24 cellular contexts compared by ENCODE assay signal in the genomic region with DNA sequence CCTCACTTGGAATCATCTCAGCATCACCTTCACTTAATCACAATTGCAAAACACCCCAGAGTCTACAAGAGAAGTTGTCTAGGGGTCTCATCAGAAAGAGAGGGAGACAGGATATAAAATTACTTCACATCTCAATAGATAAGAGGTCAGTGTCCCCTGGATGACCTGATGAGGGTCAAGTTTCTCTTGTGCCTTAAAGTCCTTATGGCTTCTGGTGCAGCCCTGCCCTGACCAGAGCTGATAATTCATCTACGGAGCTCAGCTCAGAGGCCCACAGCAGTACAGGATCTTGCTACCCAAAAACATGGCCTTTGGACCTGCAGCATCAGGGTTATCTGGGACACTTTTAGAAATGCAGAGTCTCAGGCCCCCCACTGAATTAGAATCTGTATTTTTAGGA.
A peak's percentile ranks its signal among the peaks of the same experiment; 100 is the strongest.
DNase-seq lines count a peak whose midpoint lies in the region; ATAC-seq and TF ChIP-seq lines count a peak whose summit lies in the region.
"Had no signal": no experiment of that assay in that cellular context is flagged by ENCODE, and none has a peak within 500 bp of the region (broad histone marks: within the 10 kb centered on the region; RNA-seq: fewer than 3 reads in every experiment).

No MANE protein-coding gene starts in this region.

- intact Hi-C loops in stomach (cut with DNase I; ENCODE audit: low total_unique reads): no loop called here
- intact Hi-C loops in CD4-positive, alpha-beta T cell (cut with DNase I, micrococcal nuclease): no loop called here

- no peak overlapping the region for H3K27ac ChIP-seq in GM23338 (ENCODE audit: low read depth)
- H3K27ac ChIP-seq in rectal smooth muscle tissue (ENCODE audit: low read depth, low read length): peak overlapping the region; percentile 22
- H3K27ac ChIP-seq in stomach: no peak overlapping the region
- H3K27ac ChIP-seq in CD4-positive, alpha-beta T cell (ENCODE audit: low read depth, low read length): no peak overlapping the region
- no peak overlapping the region for H3K27ac ChIP-seq in caudate nucleus (ENCODE audit: low read depth, low read length)
- H3K27ac ChIP-seq: A549; BLaER1 treated with 17β-estradiol and CSF1 and Interleukin-3, amounts not matched to agents 10 nM and 100 nM; GM23248 had no signal

- no peaks in the 10 kb centered on the region for H3K9me3 ChIP-seq in stomach
- H3K9me3 ChIP-seq in CD4-positive, alpha-beta T cell (ENCODE audit: control insufficient read depth, low read length): no peaks in the 10 kb centered on the region
- H3K9me3 ChIP-seq: A549; BE2C; BLaER1 treated with 17β-estradiol and CSF1 and Interleukin-3, amounts not matched to agents 10 nM and 100 nM; HAP-1 had no signal

- DNase-seq in GM23338 (ENCODE audit: low spot score): no peak
- peak; percentile 91 for DNase-seq in SK-N-DZ (ENCODE audit: low spot score)
- no peak for DNase-seq in stomach
- no peak for DNase-seq in CD4-positive, alpha-beta T cell
- DNase-seq in caudate nucleus (lab: John Stamatoyannopoulos, UW): no peak
- DNase-seq: 8988T; ACHN; AML-193; BE2C; Calu3; CD4-positive, alpha-beta memory T cell; COR-L47; DMS53; DMS79 treated with DMSO at 0.1 percent for 48 hours; GF-D8; GM23248; HFFc6 had no signal

- no peak for TF ChIP-seq POLR2A in stomach (IDR thresholded peaks at IDR 0.05)

- POLR2A ChIA-PET in CD4-positive, alpha-beta T cell (lab: Charles Lee): no interaction called here

- H3K4me1 Mint-ChIP-seq in GM23338 (peaks cover 24% of the 10 kb centered on the region), nephron (peaks cover 56% of the 10 kb centered on the region)
- H3K4me1 Mint-ChIP-seq in CD4-positive, alpha-beta T cell (ENCODE audit: low read depth): no peaks in the 10 kb centered on the region
- H3K4me1 Mint-ChIP-seq: CD14-positive monocyte; CD4-positive, alpha-beta memory T cell had no signal

- TF ChIP-seq EP300 in stomach (IDR thresholded peaks at IDR 0.05): no peak

- no peak for TF ChIP-seq CTCF in GM23338 (conservative IDR thresholded peaks at IDR 0.05; ENCODE audit: low read depth in 2 of 2)
- no peak for TF ChIP-seq CTCF in nephron (IDR thresholded peaks at IDR 0.05; ENCODE audit: unreplicated experiment in 3 of 3)
- TF ChIP-seq CTCF in stomach (IDR thresholded peaks at IDR 0.05): no peak
- no peak for TF ChIP-seq CTCF in CD4-positive, alpha-beta T cell (IDR thresholded peaks at IDR 0.05)

- no peaks in the 10 kb centered on the region for H3K79me2 ChIP-seq in GM23338 (replicated peaks; ENCODE audit: insufficient read depth)

- H3K9me2 ChIP-seq in GM23338 (ENCODE audit: insufficient read depth): no peaks in the 10 kb centered on the region

- no peaks in the 10 kb centered on the region for H3K36me3 Mint-ChIP-seq in GM23338 (ENCODE audit: low read depth)
- H3K36me3 Mint-ChIP-seq in nephron (ENCODE audit: low read depth): no peaks in the 10 kb centered on the region
- H3K36me3 Mint-ChIP-seq in CD4-positive, alpha-beta T cell (ENCODE audit: low read depth): no peaks in the 10 kb centered on the region
- H3K36me3 Mint-ChIP-seq: CD14-positive monocyte; CD4-positive, alpha-beta memory T cell had no signal

- H3K9ac ChIP-seq in rectal smooth muscle tissue (ENCODE audit: low read length): no peak overlapping the region
- H3K9ac ChIP-seq: BLaER1 treated with 17β-estradiol and CSF1 and Interleukin-3, amounts not matched to agents 10 nM and 100 nM; GM23248 had no signal

- WGBS in stomach, 5 donors: 81 to 100% (median 85%) methylated on average over 1 of the region's 1 CpG

- ATAC-seq in GM23338 (no peak), HG03520 (IDR thresholded peaks at IDR 0.05; ENCODE audit: unreplicated experiment) (no peak)
- no peak for ATAC-seq in CD4-positive, alpha-beta T cell (ENCODE audit: poor library complexity)
- ATAC-seq: A549 had no signal

- H2AFZ ChIP-seq in GM23338: peak overlapping the region; percentile 80; the same call in 1 of the 2 replicates
- H2AFZ ChIP-seq: GM23248 had no signal

- no peak overlapping the region for H3K4me3 Mint-ChIP-seq in GM23338
- H3K4me3 Mint-ChIP-seq in nephron: no peak overlapping the region
- H3K4me3 Mint-ChIP-seq in CD4-positive, alpha-beta T cell: no peak overlapping the region
- H3K4me3 Mint-ChIP-seq: CD14-positive monocyte; CD4-positive, alpha-beta memory T cell; HFFc6 had no signal

- H3F3A ChIP-seq in GM23338 (replicated peaks; ENCODE audit: low read depth): no peaks in the 10 kb centered on the region

- no peaks in the 10 kb centered on the region for H4K20me1 ChIP-seq in GM23338 (replicated peaks; ENCODE audit: insufficient read depth)
- H4K20me1 ChIP-seq: BLaER1 treated with 17β-estradiol and CSF1 and Interleukin-3, amounts not matched to agents 10 nM and 100 nM had no signal

- H3K36me3 ChIP-seq in GM23338 (ENCODE audit: insufficient read depth) (no peaks in the 10 kb centered on the region), rectal smooth muscle tissue (ENCODE audit: control insufficient read depth, insufficient read depth, low read length) (no peaks in the 10 kb centered on the region), stomach (no peaks in the 10 kb centered on the region)
- H3K36me3 ChIP-seq: BE2C; BLaER1 treated with 17β-estradiol and CSF1 and Interleukin-3, amounts not matched to agents 10 nM and 100 nM; HAP-1 had no signal

- H3K27me3 Mint-ChIP-seq in GM23338 (ENCODE audit: insufficient read depth, low read depth, poor library complexity) (no peaks in the 10 kb centered on the region), nephron (ENCODE audit: low read depth) (no peaks in the 10 kb centered on the region)
- no peaks in the 10 kb centered on the region for H3K27me3 Mint-ChIP-seq in CD4-positive, alpha-beta T cell

- H3K9me3 Mint-ChIP-seq in GM23338 (no peaks in the 10 kb centered on the region), nephron (no peaks in the 10 kb centered on the region)
- H3K9me3 Mint-ChIP-seq in CD4-positive, alpha-beta T cell: no peaks in the 10 kb centered on the region
- H3K9me3 Mint-ChIP-seq: HFFc6 had no signal

- H3K27me3 ChIP-seq in GM23338 (ENCODE audit: insufficient read depth) (no peaks in the 10 kb centered on the region), rectal smooth muscle tissue (ENCODE audit: control insufficient read depth, insufficient read depth, low read length) (no peaks in the 10 kb centered on the region), stomach (no peaks in the 10 kb centered on the region)
- no peaks in the 10 kb centered on the region for H3K27me3 ChIP-seq in CD4-positive, alpha-beta T cell (ENCODE audit: control insufficient read depth, insufficient read depth, low read length)
- H3K27me3 ChIP-seq: BE2C; BLaER1 treated with 17β-estradiol and CSF1 and Interleukin-3, amounts not matched to agents 10 nM and 100 nM had no signal

- H3K4me1 ChIP-seq in GM23338 (ENCODE audit: insufficient read depth) (peaks cover 17% of the 10 kb centered on the region), rectal smooth muscle tissue (ENCODE audit: control insufficient read depth, insufficient read depth, low read length) (peaks cover 14% of the 10 kb centered on the region), stomach (peaks cover 0 to 27% (median 0%) of the 10 kb centered on the region in 4 donors)
- H3K4me1 ChIP-seq: A549; BE2C; BLaER1 treated with 17β-estradiol and CSF1 and Interleukin-3, amounts not matched to agents 10 nM and 100 nM; HAP-1 had no signal

- no peak overlapping the region for H3K4me2 ChIP-seq in GM23338
- H3K4me2 ChIP-seq: A549; BLaER1 treated with 17β-estradiol and CSF1 and Interleukin-3, amounts not matched to agents 10 nM and 100 nM had no signal

- H3K27ac Mint-ChIP-seq in GM23338 (no peak overlapping the region), nephron (peak overlapping the region; percentile 45 to 67 (median 51))
- no peak overlapping the region for H3K27ac Mint-ChIP-seq in CD4-positive, alpha-beta T cell
- H3K27ac Mint-ChIP-seq: CD14-positive monocyte; CD4-positive, alpha-beta memory T cell; HFFc6 had no signal

- H3K4me3 ChIP-seq in GM23338: no peak overlapping the region
- no peak overlapping the region for H3K4me3 ChIP-seq in rectal smooth muscle tissue (ENCODE audit: low read length)
- no peak overlapping the region for H3K4me3 ChIP-seq in stomach
- H3K4me3 ChIP-seq: A549; BLaER1 treated with 17β-estradiol and CSF1 and Interleukin-3, amounts not matched to agents 10 nM and 100 nM; GM23248; HAP-1 had no signal

- CTCF ChIA-PET in CD4-positive, alpha-beta T cell (lab: Charles Lee): no interaction called here

TF ChIP-seq in GM23338, 12 proteins besides CTCF, POLR2A, EP300 and RAD21 (continues in another document):
- TF ChIP-seq ZNF331 (CRISPR knock-in tag; IDR thresholded peaks at IDR 0.05; ENCODE audit: low read depth) (no peak), NANOG (IDR thresholded peaks at IDR 0.05; ENCODE audit: borderline replicate concordance) (no peak), POLR2AphosphoS5 (IDR thresholded peaks at IDR 0.05; ENCODE audit: low read depth) (no peak), ZNF114 (CRISPR knock-in tag; IDR thresholded peaks at IDR 0.05) (no peak)
- TF ChIP-seq, protein P1, sequence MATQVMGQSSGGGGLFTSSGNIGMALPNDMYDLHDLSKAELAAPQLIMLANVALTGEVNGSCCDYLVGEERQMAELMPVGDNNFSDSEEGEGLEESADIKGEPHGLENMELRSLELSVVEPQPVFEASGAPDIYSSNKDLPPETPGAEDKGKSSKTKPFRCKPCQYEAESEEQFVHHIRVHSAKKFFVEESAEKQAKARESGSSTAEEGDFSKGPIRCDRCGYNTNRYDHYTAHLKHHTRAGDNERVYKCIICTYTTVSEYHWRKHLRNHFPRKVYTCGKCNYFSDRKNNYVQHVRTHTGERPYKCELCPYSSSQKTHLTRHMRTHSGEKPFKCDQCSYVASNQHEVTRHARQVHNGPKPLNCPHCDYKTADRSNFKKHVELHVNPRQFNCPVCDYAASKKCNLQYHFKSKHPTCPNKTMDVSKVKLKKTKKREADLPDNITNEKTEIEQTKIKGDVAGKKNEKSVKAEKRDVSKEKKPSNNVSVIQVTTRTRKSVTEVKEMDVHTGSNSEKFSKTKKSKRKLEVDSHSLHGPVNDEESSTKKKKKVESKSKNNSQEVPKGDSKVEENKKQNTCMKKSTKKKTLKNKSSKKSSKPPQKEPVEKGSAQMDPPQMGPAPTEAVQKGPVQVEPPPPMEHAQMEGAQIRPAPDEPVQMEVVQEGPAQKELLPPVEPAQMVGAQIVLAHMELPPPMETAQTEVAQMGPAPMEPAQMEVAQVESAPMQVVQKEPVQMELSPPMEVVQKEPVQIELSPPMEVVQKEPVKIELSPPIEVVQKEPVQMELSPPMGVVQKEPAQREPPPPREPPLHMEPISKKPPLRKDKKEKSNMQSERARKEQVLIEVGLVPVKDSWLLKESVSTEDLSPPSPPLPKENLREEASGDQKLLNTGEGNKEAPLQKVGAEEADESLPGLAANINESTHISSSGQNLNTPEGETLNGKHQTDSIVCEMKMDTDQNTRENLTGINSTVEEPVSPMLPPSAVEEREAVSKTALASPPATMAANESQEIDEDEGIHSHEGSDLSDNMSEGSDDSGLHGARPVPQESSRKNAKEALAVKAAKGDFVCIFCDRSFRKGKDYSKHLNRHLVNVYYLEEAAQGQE (IDR thresholded peaks at IDR 0.05; ENCODE audit: unreplicated experiment): no peak

Comparison
In these comparisons a context has a peak if more than half of its experiments do, and no peak if none do; other contexts are left out.
1. H3K27ac Mint-ChIP-seq: peak in nephron (3 of 3); none in GM23338 (single experiment) and CD4-positive, alpha-beta T cell (single experiment).